In the genomic region with DNA sequence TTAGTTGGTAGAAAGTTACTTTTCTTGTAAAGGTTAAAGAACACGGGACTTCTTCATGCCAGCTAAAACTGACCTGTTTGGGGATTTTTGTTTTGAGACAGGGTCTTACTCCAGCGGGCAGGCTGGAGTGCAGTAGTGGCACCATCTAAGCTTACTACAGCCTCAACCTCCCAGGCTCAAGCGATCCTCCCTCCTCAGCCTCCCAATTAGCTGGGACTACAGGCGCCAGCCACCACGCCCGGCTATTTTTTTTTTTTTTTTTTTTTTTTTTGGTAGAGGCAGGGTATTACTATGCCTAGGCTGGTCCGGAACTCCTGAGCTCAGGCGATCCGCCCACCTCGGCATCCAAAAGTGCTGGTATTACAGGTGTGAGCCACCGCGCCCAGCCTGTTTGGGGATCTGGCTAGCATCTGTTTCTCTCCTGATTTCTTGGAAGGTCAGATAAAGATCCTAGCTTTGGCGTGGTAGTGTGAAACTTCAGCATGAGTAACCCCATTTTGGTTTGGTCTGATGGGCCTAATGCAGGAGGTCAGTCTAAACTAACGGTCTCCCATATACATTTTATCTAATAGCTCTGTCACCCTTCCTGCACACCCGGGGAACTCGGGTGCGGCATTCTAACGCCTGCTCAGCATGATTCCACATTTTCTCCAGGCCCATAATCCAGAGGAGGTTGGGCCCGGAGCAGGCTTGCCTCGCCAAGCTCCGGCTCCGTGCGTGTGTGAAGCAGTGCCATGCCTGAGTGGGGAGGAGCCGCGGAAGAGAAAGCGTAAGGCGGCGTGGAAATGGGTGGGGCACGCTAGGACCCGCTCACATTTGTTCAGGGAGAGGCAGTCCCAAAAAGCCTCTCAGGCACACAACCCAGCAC, we compare ENCODE assay signal across 1 cellular context.
TF ChIP-seq lines count a peak whose summit lies in the region.

No MANE protein-coding gene starts in this region.

TF ChIP-seq in HepG2, 621 proteins besides CTCF, POLR2A, EP300 and RAD21 (continued from another document and continues in another):
- TF ChIP-seq, protein P1, sequence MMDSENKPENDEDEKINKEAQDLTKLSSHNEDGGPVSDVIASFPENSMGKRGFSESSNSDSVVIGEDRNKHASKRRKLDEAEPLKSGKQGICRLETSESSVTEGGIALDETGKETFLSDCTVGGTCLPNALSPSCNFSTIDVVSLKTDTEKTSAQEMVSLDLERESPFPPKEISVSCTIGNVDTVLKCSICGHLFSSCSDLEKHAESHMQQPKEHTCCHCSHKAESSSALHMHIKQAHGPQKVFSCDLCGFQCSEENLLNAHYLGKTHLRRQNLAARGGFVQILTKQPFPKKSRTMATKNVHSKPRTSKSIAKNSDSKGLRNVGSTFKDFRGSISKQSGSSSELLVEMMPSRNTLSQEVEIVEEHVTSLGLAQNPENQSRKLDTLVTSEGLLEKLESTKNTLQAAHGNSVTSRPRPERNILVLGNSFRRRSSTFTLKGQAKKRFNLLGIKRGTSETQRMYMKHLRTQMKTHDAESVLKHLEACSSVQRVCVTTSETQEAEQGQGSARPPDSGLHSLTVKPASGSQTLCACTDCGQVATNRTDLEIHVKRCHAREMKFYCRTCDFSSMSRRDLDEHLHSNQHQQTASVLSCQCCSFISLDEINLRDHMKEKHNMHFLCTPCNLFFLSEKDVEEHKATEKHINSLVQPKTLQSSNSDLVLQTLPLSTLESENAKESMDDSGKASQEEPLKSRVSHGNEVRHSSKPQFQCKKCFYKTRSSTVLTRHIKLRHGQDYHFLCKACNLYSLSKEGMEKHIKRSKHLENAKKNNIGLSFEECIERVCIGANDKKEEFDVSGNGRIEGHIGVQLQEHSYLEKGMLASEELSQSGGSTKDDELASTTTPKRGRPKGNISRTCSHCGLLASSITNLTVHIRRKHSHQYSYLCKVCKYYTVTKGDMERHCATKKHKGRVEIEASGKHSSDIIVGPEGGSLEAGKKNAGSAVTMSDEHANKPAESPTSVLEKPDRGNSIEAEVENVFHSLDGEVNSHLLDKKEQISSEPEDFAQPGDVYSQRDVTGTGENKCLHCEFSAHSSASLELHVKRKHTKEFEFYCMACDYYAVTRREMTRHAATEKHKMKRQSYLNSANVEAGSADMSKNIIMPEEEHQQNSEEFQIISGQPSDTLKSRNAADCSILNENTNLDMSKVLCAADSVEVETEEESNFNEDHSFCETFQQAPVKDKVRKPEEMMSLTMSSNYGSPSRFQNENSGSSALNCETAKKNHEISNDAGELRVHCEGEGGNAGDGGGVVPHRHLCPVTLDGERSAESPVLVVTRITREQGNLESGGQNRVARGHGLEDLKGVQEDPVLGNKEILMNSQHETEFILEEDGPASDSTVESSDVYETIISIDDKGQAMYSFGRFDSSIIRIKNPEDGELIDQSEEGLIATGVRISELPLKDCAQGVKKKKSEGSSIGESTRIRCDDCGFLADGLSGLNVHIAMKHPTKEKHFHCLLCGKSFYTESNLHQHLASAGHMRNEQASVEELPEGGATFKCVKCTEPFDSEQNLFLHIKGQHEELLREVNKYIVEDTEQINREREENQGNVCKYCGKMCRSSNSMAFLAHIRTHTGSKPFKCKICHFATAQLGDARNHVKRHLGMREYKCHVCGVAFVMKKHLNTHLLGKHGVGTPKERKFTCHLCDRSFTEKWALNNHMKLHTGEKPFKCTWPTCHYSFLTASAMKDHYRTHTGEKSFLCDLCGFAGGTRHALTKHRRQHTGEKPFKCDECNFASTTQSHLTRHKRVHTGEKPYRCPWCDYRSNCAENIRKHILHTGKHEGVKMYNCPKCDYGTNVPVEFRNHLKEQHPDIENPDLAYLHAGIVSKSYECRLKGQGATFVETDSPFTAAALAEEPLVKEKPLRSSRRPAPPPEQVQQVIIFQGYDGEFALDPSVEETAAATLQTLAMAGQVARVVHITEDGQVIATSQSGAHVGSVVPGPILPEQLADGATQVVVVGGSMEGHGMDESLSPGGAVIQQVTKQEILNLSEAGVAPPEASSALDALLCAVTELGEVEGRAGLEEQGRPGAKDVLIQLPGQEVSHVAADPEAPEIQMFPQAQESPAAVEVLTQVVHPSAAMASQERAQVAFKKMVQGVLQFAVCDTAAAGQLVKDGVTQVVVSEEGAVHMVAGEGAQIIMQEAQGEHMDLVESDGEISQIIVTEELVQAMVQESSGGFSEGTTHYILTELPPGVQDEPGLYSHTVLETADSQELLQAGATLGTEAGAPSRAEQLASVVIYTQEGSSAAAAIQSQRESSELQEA (CRISPR knock-in tag; IDR thresholded peaks at IDR 0.05; ENCODE audit: not compliant biosample characterization) = peak; percentile 1
- TF ChIP-seq, protein P2, sequence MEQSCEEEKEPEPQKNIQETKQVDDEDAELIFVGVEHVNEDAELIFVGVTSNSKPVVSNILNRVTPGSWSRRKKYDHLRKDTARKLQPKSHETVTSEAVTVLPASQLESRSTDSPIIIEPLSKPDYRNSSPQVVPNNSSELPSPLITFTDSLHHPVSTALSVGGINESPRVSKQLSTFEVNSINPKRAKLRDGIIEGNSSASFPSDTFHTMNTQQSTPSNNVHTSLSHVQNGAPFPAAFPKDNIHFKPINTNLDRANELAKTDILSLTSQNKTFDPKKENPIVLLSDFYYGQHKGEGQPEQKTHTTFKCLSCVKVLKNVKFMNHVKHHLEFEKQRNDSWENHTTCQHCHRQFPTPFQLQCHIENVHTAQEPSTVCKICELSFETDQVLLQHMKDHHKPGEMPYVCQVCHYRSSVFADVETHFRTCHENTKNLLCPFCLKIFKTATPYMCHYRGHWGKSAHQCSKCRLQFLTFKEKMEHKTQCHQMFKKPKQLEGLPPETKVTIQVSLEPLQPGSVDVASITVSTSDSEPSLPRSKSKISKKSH (CRISPR knock-in tag; IDR thresholded peaks at IDR 0.05; ENCODE audit: borderline replicate concordance) = no peak; the same call in 1 of the 2 replicates
- TF ChIP-seq ZNF17 (CRISPR knock-in tag; IDR thresholded peaks at IDR 0.05) = no peak
- no peak for TF ChIP-seq MXI1 (IDR thresholded peaks at IDR 0.05; ENCODE audit: borderline replicate concordance, low read depth, low read length)
- no peak for TF ChIP-seq KLF15 (CRISPR knock-in tag; IDR thresholded peaks at IDR 0.05; ENCODE audit: borderline replicate concordance)
- TF ChIP-seq NFIB (CRISPR knock-in tag; IDR thresholded peaks at IDR 0.05; ENCODE audit: borderline replicate concordance) = no peak
- no peak for TF ChIP-seq ZNF160 (CRISPR knock-in tag; IDR thresholded peaks at IDR 0.05)
- TF ChIP-seq RXRB (CRISPR knock-in tag; IDR thresholded peaks at IDR 0.05; ENCODE audit: borderline replicate concordance) = 0 out of 2 replicates have a peak, but pooled peaks have one; percentile 6
- TF ChIP-seq HNF4G (IDR thresholded peaks at IDR 0.05; ENCODE audit: borderline replicate concordance, low read depth, low read length) = no peak
- TF ChIP-seq HNF4G (CRISPR knock-in tag; IDR thresholded peaks at IDR 0.05; ENCODE audit: borderline replicate concordance, low read depth) = 0 out of 2 replicates have a peak, but pooled peaks have one; percentile 7
- no peak; the same call in 1 of the 2 replicates for TF ChIP-seq ZNF124 (CRISPR knock-in tag; IDR thresholded peaks at IDR 0.05)
- TF ChIP-seq, protein P3, sequence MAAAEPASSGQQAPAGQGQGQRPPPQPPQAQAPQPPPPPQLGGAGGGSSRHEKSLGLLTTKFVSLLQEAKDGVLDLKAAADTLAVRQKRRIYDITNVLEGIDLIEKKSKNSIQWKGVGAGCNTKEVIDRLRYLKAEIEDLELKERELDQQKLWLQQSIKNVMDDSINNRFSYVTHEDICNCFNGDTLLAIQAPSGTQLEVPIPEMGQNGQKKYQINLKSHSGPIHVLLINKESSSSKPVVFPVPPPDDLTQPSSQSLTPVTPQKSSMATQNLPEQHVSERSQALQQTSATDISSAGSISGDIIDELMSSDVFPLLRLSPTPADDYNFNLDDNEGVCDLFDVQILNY (CRISPR knock-in tag; conservative IDR thresholded peaks at IDR 0.05) = no peak
- peak; percentile 36 for TF ChIP-seq POLR2G (IDR thresholded peaks at IDR 0.05; ENCODE audit: low read depth, low read length)
- TF ChIP-seq HNRNPLL (IDR thresholded peaks at IDR 0.05; ENCODE audit: low read depth, low read length, poor library complexity, severe bottlenecking) = no peak
- TF ChIP-seq SUZ12 (IDR thresholded peaks at IDR 0.05; ENCODE audit: low read depth, low read length) = no peak
- TF ChIP-seq LCORL (IDR thresholded peaks at IDR 0.05) = no peak
- peak; percentile 40 for TF ChIP-seq LCORL (CRISPR knock-in tag; IDR thresholded peaks at IDR 0.05)
- TF ChIP-seq, protein P4, sequence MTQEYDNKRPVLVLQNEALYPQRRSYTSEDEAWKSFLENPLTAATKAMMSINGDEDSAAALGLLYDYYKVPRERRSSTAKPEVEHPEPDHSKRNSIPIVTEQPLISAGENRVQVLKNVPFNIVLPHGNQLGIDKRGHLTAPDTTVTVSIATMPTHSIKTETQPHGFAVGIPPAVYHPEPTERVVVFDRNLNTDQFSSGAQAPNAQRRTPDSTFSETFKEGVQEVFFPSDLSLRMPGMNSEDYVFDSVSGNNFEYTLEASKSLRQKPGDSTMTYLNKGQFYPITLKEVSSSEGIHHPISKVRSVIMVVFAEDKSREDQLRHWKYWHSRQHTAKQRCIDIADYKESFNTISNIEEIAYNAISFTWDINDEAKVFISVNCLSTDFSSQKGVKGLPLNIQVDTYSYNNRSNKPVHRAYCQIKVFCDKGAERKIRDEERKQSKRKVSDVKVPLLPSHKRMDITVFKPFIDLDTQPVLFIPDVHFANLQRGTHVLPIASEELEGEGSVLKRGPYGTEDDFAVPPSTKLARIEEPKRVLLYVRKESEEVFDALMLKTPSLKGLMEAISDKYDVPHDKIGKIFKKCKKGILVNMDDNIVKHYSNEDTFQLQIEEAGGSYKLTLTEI (CRISPR knock-in tag; conservative IDR thresholded peaks at IDR 0.05) = no peak
- no peak for TF ChIP-seq ZNF235 (CRISPR knock-in tag; IDR thresholded peaks at IDR 0.05; ENCODE audit: borderline replicate concordance)
- no peak for TF ChIP-seq SKI (IDR thresholded peaks at IDR 0.05; ENCODE audit: partially characterized antibody)
- TF ChIP-seq NFKB2 (CRISPR knock-in tag; IDR thresholded peaks at IDR 0.05; ENCODE audit: borderline replicate concordance) = 0 out of 2 replicates have a peak, but pooled peaks have one; percentile 2
- TF ChIP-seq, protein P5, sequence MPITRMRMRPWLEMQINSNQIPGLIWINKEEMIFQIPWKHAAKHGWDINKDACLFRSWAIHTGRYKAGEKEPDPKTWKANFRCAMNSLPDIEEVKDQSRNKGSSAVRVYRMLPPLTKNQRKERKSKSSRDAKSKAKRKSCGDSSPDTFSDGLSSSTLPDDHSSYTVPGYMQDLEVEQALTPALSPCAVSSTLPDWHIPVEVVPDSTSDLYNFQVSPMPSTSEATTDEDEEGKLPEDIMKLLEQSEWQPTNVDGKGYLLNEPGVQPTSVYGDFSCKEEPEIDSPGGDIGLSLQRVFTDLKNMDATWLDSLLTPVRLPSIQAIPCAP (CRISPR knock-in tag; IDR thresholded peaks at IDR 0.05; ENCODE audit: low read depth) = no peak; the same call in 1 of the 2 replicates
- TF ChIP-seq HES4 (CRISPR knock-in tag; IDR thresholded peaks at IDR 0.05; ENCODE audit: borderline replicate concordance) = no peak
- no peak for TF ChIP-seq RBM39 (IDR thresholded peaks at IDR 0.05; ENCODE audit: low read depth, low read length, poor library complexity, severe bottlenecking)
- TF ChIP-seq TCF12 (IDR thresholded peaks at IDR 0.05) = no peak
- no peak for TF ChIP-seq TCF12 (CRISPR knock-in tag; IDR thresholded peaks at IDR 0.05)
- TF ChIP-seq, protein P6, sequence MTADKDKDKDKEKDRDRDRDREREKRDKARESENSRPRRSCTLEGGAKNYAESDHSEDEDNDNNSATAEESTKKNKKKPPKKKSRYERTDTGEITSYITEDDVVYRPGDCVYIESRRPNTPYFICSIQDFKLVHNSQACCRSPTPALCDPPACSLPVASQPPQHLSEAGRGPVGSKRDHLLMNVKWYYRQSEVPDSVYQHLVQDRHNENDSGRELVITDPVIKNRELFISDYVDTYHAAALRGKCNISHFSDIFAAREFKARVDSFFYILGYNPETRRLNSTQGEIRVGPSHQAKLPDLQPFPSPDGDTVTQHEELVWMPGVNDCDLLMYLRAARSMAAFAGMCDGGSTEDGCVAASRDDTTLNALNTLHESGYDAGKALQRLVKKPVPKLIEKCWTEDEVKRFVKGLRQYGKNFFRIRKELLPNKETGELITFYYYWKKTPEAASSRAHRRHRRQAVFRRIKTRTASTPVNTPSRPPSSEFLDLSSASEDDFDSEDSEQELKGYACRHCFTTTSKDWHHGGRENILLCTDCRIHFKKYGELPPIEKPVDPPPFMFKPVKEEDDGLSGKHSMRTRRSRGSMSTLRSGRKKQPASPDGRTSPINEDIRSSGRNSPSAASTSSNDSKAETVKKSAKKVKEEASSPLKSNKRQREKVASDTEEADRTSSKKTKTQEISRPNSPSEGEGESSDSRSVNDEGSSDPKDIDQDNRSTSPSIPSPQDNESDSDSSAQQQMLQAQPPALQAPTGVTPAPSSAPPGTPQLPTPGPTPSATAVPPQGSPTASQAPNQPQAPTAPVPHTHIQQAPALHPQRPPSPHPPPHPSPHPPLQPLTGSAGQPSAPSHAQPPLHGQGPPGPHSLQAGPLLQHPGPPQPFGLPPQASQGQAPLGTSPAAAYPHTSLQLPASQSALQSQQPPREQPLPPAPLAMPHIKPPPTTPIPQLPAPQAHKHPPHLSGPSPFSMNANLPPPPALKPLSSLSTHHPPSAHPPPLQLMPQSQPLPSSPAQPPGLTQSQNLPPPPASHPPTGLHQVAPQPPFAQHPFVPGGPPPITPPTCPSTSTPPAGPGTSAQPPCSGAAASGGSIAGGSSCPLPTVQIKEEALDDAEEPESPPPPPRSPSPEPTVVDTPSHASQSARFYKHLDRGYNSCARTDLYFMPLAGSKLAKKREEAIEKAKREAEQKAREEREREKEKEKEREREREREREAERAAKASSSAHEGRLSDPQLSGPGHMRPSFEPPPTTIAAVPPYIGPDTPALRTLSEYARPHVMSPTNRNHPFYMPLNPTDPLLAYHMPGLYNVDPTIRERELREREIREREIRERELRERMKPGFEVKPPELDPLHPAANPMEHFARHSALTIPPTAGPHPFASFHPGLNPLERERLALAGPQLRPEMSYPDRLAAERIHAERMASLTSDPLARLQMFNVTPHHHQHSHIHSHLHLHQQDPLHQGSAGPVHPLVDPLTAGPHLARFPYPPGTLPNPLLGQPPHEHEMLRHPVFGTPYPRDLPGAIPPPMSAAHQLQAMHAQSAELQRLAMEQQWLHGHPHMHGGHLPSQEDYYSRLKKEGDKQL (CRISPR knock-in tag; IDR thresholded peaks at IDR 0.05; ENCODE audit: low read depth) = no peak
- TF ChIP-seq ZNF572 (CRISPR knock-in tag; IDR thresholded peaks at IDR 0.05) = no peak
- no peak for TF ChIP-seq SPEN (CRISPR knock-in tag; IDR thresholded peaks at IDR 0.05; ENCODE audit: low read depth)
- TF ChIP-seq ZNF782 (CRISPR knock-in tag; IDR thresholded peaks at IDR 0.05; ENCODE audit: borderline replicate concordance) = no peak; the same call in 1 of the 2 replicates
